8 cellular contexts compared by ENCODE assay signal in the genomic region with DNA sequence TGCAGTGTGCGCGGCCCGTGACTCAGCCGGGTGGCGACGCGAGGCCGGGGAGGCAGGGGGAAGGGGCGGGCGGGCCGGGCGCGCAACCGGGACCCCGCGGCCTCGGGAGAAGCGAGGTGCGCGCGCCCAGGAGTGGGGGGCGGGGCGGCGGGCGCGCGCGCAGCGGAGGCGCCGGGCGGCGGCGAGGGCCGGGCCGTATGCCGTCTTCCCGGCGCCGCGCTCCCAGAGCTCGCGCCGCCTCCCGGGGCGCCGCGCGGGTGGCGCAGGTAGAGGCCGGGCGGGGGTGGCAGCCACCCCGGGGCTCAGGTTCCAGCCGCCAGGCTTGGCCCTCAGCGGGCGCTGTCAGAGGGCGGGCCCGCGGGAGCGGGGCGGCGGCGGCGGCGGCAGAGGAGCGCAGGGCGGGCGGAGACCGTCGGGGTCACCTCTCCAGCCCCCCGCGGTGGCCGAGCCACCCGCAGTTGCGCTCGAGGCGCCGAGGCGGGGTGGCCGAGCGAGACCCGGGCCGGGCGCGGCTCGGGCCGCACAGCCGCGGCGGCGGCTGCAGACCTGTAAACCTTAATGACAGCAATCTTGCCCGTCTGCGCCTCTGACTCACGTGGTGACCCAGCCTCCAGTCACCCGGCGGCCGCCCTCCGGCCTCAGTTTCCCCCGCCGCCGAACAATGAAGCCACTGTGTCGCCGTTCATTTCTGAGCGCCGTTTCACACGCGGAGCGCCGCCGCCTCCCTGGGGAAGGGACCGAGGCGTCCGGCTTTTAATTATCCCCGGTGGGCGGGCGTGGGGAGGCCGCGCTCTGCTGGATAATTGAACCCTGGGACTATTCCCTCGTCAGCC. TPM values are rescaled to one million over a fixed set of nuclear protein-coding genes. Genes with fewer than 3 reads are reported as not detected.
DNase-seq lines count a peak whose midpoint lies in the region; ATAC-seq and TF ChIP-seq lines count a peak whose summit lies in the region.

No MANE protein-coding gene starts in this region.

- no peak overlapping the region for H3K27ac Mint-ChIP-seq in activated CD8-positive, alpha-beta memory T cell treated with anti-CD3 and anti-CD28 coated beads, Interleukin-2, amount 10 ng/mL, durations not matched to agents 7 days and 5 days
- peak overlapping the region in 1 of 2 donors; percentile 68 for H3K27ac Mint-ChIP-seq in natural killer cell

- H3K4me3 Mint-ChIP-seq in activated CD8-positive, alpha-beta memory T cell treated with anti-CD3 and anti-CD28 coated beads, Interleukin-2, amount 10 ng/mL, durations not matched to agents 7 days and 5 days = peak overlapping the region; percentile 59
- H3K4me3 Mint-ChIP-seq in natural killer cell = peak overlapping the region; percentile 85

- no peaks in the 10 kb centered on the region for H3K27me3 ChIP-seq in subcutaneous abdominal adipose tissue (ENCODE audit: control insufficient read depth in 5 of 5, insufficient read depth in 4 of 5, low read length in 5 of 5)

- peak overlapping the region in 3 of 5 donors; percentile 47 to 64 (median 63) for H3K9ac ChIP-seq in subcutaneous abdominal adipose tissue (ENCODE audit: low read length in 5 of 5)

- DNase-seq in NCI-H2227 (lab: John Stamatoyannopoulos, UW; ENCODE audit: unreplicated experiment) (peak; percentile 85), epithelial cell of proximal tubule (ENCODE audit: low read depth) (no peak), natural killer cell (peak; percentile 51), mesenteric fat pad (ENCODE audit: low spot score) (no peak)
- peak; percentile 53 for DNase-seq in activated CD8-positive, alpha-beta memory T cell treated with anti-CD3 and anti-CD28 coated beads, Interleukin-2, amount 10 ng/mL, durations not matched to agents 7 days and 5 days

- no peak overlapping the region for H3K27ac ChIP-seq in subcutaneous abdominal adipose tissue (ENCODE audit: low read depth, low read length)

- H3K4me1 Mint-ChIP-seq in activated CD8-positive, alpha-beta memory T cell treated with anti-CD3 and anti-CD28 coated beads, Interleukin-2, amount 10 ng/mL, durations not matched to agents 7 days and 5 days = peaks cover 10% of the 10 kb centered on the region
- peaks cover 0 to 26% of the 10 kb centered on the region in 2 donors for H3K4me1 Mint-ChIP-seq in natural killer cell

- no peaks in the 10 kb centered on the region for H3K9me3 ChIP-seq in subcutaneous abdominal adipose tissue (ENCODE audit: control insufficient read depth in 5 of 5, low read length in 5 of 5)

- H3K4me3 ChIP-seq in epithelial cell of proximal tubule (ENCODE audit: low read depth, low read length) = peak overlapping the region; percentile 61
- H3K4me3 ChIP-seq in subcutaneous abdominal adipose tissue (ENCODE audit: low read depth in 1 of 5, low read length in 5 of 5) = peak overlapping the region in 4 of 5 donors; percentile 60 to 68 (median 66)

- no peaks in the 10 kb centered on the region for H3K36me3 ChIP-seq in subcutaneous abdominal adipose tissue (ENCODE audit: control insufficient read depth in 5 of 5, insufficient read depth in 5 of 5, low read length in 5 of 5)

- peak; percentile 55 for ATAC-seq in HG02610 (IDR thresholded peaks at IDR 0.05; ENCODE audit: unreplicated experiment)
- ATAC-seq in activated CD8-positive, alpha-beta memory T cell treated with anti-CD3 and anti-CD28 coated beads, Interleukin-2, amount 10 ng/mL, durations not matched to agents 7 days and 5 days = peak; percentile 83
- peak; percentile 79 to 81 (median 80) for ATAC-seq in natural killer cell

- no peaks in the 10 kb centered on the region for H3K9me3 Mint-ChIP-seq in activated CD8-positive, alpha-beta memory T cell treated with anti-CD3 and anti-CD28 coated beads, Interleukin-2, amount 10 ng/mL, durations not matched to agents 7 days and 5 days (ENCODE audit: low read depth)
- H3K9me3 Mint-ChIP-seq in natural killer cell = no peaks in the 10 kb centered on the region

- TF ChIP-seq POLR2A in GM15510 (IDR thresholded peaks at IDR 0.05; ENCODE audit: borderline replicate concordance, extremely low read depth, insufficient read length) = peak; percentile 13

- intact Hi-C loops in natural killer cell (cut with micrococcal nuclease) = loop anchor here (10.0 kb wide), 1 partner anchor 301 kb away; no protein-coding TSS in a partner anchor

- peaks cover 0 to 21% (median 12%) of the 10 kb centered on the region in 5 donors for H3K4me1 ChIP-seq in subcutaneous abdominal adipose tissue (ENCODE audit: control insufficient read depth in 5 of 5, insufficient read depth in 5 of 5, low read length in 5 of 5)

- CTCF ChIA-PET in activated CD8-positive, alpha-beta memory T cell treated with anti-CD3 and anti-CD28 coated beads, Interleukin-2, amount 10 ng/mL, durations not matched to agents 7 days and 5 days (lab: Charles Lee) = interaction anchor here (0.7 kb wide), 1 partner anchor 200 kb away, joined by 3 read pairs; no protein-coding TSS in a partner anchor

- no peaks in the 10 kb centered on the region for H3K36me3 Mint-ChIP-seq in activated CD8-positive, alpha-beta memory T cell treated with anti-CD3 and anti-CD28 coated beads, Interleukin-2, amount 10 ng/mL, durations not matched to agents 7 days and 5 days
- H3K36me3 Mint-ChIP-seq in natural killer cell = no peaks in the 10 kb centered on the region

- TF ChIP-seq CTCF in epithelial cell of proximal tubule (conservative IDR thresholded peaks at IDR 0.05; ENCODE audit: low read depth, low read length) = no peak
- TF ChIP-seq CTCF in natural killer cell (IDR thresholded peaks at IDR 0.05) = no peak

- H3K27me3 Mint-ChIP-seq in activated CD8-positive, alpha-beta memory T cell treated with anti-CD3 and anti-CD28 coated beads, Interleukin-2, amount 10 ng/mL, durations not matched to agents 7 days and 5 days = peaks cover 50% of the 10 kb centered on the region
- H3K27me3 Mint-ChIP-seq in natural killer cell (ENCODE audit: low read depth in 2 of 2) = peaks cover 0 to 29% of the 10 kb centered on the region in 2 donors

RNA-seq across cellular contexts. Expression of a gene that starts 25.3 kb away (rescaled TPM):
- total RNA-seq in activated CD8-positive, alpha-beta memory T cell treated with anti-CD3 and anti-CD28 coated beads, Interleukin-2, amount 10 ng/mL, durations not matched to agents 7 days and 5 days = 10 to 100 TPM; 18.5 to 29.3 TPM
- 17.4 and 30.4 TPM in 2 replicates for total RNA-seq in epithelial cell of proximal tubule
- total RNA-seq in natural killer cell = 100 to 1,000 TPM; 127 to 204 (median 182) TPM
- 56.2 TPM for total RNA-seq in mesenteric fat pad

Comparison
In these comparisons a context has a peak if more than half of its experiments do, and no peak if none do; other contexts are left out.
1. DNase-seq: peak in NCI-H2227 (single experiment), activated CD8-positive, alpha-beta memory T cell treated with anti-CD3 and anti-CD28 coated beads, Interleukin-2, amount 10 ng/mL, durations not matched to agents 7 days and 5 days (single experiment) and natural killer cell (single experiment); none in epithelial cell of proximal tubule (single experiment) and mesenteric fat pad (single experiment).
2. Peak in every context shown above with its lines, with median percentiles within 50 percentile points of each other: ATAC-seq.